ENCODE assay signal across 8 cellular contexts in the genomic region with DNA sequence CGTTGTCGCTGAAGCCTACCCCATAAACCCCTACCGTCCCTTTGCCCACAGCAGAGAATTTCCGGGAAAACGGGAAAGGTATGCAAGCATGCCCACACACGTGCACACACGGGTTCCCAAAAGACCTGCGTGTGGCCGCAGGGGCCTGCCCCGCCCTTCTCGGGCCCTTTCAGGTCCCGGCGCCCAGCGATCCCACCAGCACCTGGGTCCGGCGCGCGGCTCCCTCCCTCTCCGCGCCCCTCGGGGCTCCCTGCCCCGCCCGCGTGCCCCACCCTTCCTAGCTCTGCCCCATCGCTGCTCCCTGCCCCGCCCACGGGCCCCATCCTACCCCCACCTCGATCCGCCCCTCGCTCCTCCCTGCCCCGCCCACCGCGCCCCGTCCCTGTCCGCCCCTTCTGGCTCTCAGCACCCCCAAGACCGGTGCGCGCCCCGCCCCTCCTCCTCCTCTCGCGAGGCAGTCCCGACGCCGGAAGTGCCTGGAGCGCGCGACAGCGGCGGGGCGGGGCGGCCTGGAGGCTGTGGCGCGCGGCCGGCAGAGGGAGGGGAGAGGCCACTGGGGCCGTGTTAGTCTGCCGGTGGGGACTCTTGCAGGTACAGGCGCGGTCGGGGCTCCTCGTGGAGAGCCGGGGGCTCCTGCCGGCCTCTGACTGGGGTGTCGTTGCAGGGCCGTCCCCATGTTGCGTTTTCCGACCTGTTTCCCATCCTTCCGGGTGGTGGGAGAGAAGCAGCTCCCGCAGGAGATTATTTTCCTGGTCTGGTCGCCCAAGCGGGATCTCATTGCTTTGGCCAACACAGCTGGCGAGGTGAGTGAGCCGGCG. TPM values are rescaled to one million over a fixed set of nuclear protein-coding genes. Genes with fewer than 3 reads are reported as not detected.
DNase-seq lines count a peak whose midpoint lies in the region; ATAC-seq, FAIRE-seq and TF ChIP-seq lines count a peak whose summit lies in the region.

A gene with protein sequence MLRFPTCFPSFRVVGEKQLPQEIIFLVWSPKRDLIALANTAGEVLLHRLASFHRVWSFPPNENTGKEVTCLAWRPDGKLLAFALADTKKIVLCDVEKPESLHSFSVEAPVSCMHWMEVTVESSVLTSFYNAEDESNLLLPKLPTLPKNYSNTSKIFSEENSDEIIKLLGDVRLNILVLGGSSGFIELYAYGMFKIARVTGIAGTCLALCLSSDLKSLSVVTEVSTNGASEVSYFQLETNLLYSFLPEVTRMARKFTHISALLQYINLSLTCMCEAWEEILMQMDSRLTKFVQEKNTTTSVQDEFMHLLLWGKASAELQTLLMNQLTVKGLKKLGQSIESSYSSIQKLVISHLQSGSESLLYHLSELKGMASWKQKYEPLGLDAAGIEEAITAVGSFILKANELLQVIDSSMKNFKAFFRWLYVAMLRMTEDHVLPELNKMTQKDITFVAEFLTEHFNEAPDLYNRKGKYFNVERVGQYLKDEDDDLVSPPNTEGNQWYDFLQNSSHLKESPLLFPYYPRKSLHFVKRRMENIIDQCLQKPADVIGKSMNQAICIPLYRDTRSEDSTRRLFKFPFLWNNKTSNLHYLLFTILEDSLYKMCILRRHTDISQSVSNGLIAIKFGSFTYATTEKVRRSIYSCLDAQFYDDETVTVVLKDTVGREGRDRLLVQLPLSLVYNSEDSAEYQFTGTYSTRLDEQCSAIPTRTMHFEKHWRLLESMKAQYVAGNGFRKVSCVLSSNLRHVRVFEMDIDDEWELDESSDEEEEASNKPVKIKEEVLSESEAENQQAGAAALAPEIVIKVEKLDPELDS (plus strand): TSS at position 510 of the 818 bp plus-strand sequence. CDS start 165 bp downstream, at position 675.

- peak; percentile 96 for ATAC-seq in HG02759 (IDR thresholded peaks at IDR 0.05; ENCODE audit: unreplicated experiment)

- peak within 1 kb of the TSS; percentile 79 for H3K4me2 ChIP-seq in parathyroid adenoma (ENCODE audit: low read length)

- TF ChIP-seq CTCF in cardiac muscle cell (IDR thresholded peaks at IDR 0.05; ENCODE audit: low read depth, low read length) (no peak), parathyroid adenoma (IDR thresholded peaks at IDR 0.05) (no peak), tibial artery (IDR thresholded peaks at IDR 0.05) (peak in 1 of 2 experiments; percentile 22)

- H3K4me1 ChIP-seq in cardiac muscle cell (ENCODE audit: low read depth) (peaks cover 12% of the 10 kb centered on the region), parathyroid adenoma (peaks cover 3% of the 10 kb centered on the region), tibial artery (peaks cover 0 to 20% (median 15%) of the 10 kb centered on the region in 4 donors)

- no peaks in the 10 kb centered on the region for H3K27me3 ChIP-seq in cardiac muscle cell
- no peaks in the 10 kb centered on the region for H3K27me3 ChIP-seq in parathyroid adenoma (ENCODE audit: control insufficient read depth, insufficient read depth, low read length)
- H3K27me3 ChIP-seq in tibial artery = no peaks in the 10 kb centered on the region

- peak; percentile 96 for FAIRE-seq in GM12891 (lab: Jason Lieb, UNC)

- peaks cover 17% of the 10 kb centered on the region for H3K36me3 ChIP-seq in cardiac muscle cell
- H3K36me3 ChIP-seq in parathyroid adenoma (ENCODE audit: control insufficient read depth, insufficient read depth, low read length) = no peaks in the 10 kb centered on the region
- peaks cover 0 to 14% (median 12%) of the 10 kb centered on the region in 3 donors for H3K36me3 ChIP-seq in tibial artery

- DNase-seq in GM12891 (ENCODE audit: insufficient read length, low spot score) (peak; percentile 93), NCI-H128 (lab: John Stamatoyannopoulos, UW; ENCODE audit: unreplicated experiment) (peak; percentile 75), SW 1271 (lab: John Stamatoyannopoulos, UW) (peak; percentile 78 to 87), cardiac muscle cell (ENCODE audit: low read depth in 1 of 2, low spot score in 1 of 2) (peak; percentile 95), tibial artery (peak; percentile 93 to 97)
- DNase-seq in activated naive CD8-positive, alpha-beta T cell treated with anti-CD3 and anti-CD28 coated beads, Interleukin-2, amount 50 U/mL, for 16 hours (ENCODE audit: low read depth, low spot score) = peak; percentile 98

- peak; percentile 82 for TF ChIP-seq POLR2A in GM12891 (IDR thresholded peaks at IDR 0.05; ENCODE audit: low read depth, low read length)

- H3K9ac ChIP-seq in parathyroid adenoma = no peak within 1 kb of the TSS

- no peaks in the 10 kb centered on the region for H3K79me2 ChIP-seq in parathyroid adenoma

- peak within 1 kb of the TSS; percentile 83 for H2AFZ ChIP-seq in parathyroid adenoma

- H3K9me3 ChIP-seq in cardiac muscle cell (ENCODE audit: low read depth) = no peaks in the 10 kb centered on the region
- no peaks in the 10 kb centered on the region for H3K9me3 ChIP-seq in parathyroid adenoma (ENCODE audit: control insufficient read depth, low read length)
- no peaks in the 10 kb centered on the region for H3K9me3 ChIP-seq in tibial artery

- H3K27ac ChIP-seq in cardiac muscle cell (no peak within 1 kb of the TSS), parathyroid adenoma (peak within 1 kb of the TSS; percentile 55), tibial artery (peak within 1 kb of the TSS; percentile 80 to 86)

- intact Hi-C loops in tibial artery (cut with DNase I; ENCODE audit: low total_unique reads) = no loop called here

- H3K4me3 ChIP-seq in cardiac muscle cell = peak within 1 kb of the TSS; percentile 80
- peak within 1 kb of the TSS; percentile 85 for H3K4me3 ChIP-seq in parathyroid adenoma (ENCODE audit: low read depth, low read length)
- peak within 1 kb of the TSS; percentile 68 to 97 for H3K4me3 ChIP-seq in tibial artery

TF ChIP-seq in GM12891, 5 proteins besides CTCF, POLR2A, EP300 and RAD21:
- TF ChIP-seq POLR2AphosphoS5 (IDR thresholded peaks at IDR 0.05; ENCODE audit: low read depth, low read length) (peak; percentile 65), TAF1 (IDR thresholded peaks at IDR 0.05; ENCODE audit: low read depth, low read length) (peak; percentile 69), POU2F2 (IDR thresholded peaks at IDR 0.05; ENCODE audit: low read depth, low read length) (no peak), SPI1 (IDR thresholded peaks at IDR 0.05; ENCODE audit: low read depth, low read length) (no peak)

RNA-seq across cellular contexts. Expression of the gene that starts here (rescaled TPM):
- 17.0 TPM for polyA plus RNA-seq in GM12891 (2012; ENCODE audit: low read depth, missing spikeins)
- total RNA-seq in cardiac muscle cell = 20.6 and 20.8 TPM in 2 replicates
- 35.5 and 39.3 TPM in 2 replicates for polyA plus RNA-seq in cardiac muscle cell
